ENCODE assay signal across 8 cellular contexts in the genomic region with DNA sequence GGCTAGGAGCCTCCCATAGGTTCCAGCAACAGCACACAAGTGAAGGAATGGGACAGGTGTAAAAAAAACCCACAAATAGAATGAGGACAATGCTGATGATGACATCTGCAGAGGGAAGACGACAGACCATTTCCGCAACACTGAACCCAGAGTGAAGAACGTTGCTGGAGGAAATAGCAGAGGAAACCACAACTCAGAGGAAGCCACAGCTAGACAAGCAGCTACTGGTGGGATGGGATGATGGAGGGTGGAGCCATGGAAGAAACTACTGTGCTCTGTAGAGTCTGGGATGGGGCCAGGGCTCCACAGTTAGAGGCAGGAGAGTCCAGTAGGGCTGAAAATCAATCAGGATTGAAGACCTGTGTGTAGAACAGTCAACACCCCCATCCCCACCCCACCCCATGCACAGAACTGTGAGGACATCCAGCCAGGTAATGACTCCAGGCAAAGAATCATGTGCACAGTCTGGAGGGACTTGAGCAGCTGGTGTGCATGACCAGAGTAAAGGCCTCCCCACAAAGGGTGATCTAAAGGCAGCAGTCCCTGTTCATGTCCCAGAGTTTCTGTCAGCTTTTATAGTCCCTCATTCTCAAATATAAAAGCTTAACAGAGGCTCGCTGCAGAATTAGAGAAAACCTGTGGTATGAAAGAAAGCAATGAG.
DNase-seq lines count a peak whose midpoint lies in the region; ATAC-seq, FAIRE-seq and TF ChIP-seq lines count a peak whose summit lies in the region.

No MANE protein-coding gene starts in this region.

- H3K36me3 ChIP-seq in WERI-Rb-1 (no peaks in the 10 kb centered on the region), ovary (no peaks in the 10 kb centered on the region)

- no peak overlapping the region for H3K4me3 ChIP-seq in WERI-Rb-1 (ENCODE audit: low read depth, low read length)
- no peak overlapping the region for H3K4me3 ChIP-seq in ovary

- TF ChIP-seq POLR2A in ovary (IDR thresholded peaks at IDR 0.05): no peak

- WGBS in ovary, 3 donors: 69 to 75% (median 71%) methylated on average over 4 of the region's 4 CpGs

- intact Hi-C loops in posterior vena cava (cut with DNase I): no loop called here
- intact Hi-C loops in left ventricle myocardium superior (cut with micrococcal nuclease): no loop called here
- intact Hi-C loops in ovary (cut with DNase I): no loop called here

- H3K9me3 ChIP-seq in WERI-Rb-1 (ENCODE audit: severe bottlenecking) (no peaks in the 10 kb centered on the region), ovary (no peaks in the 10 kb centered on the region)

- peak; percentile 61 for FAIRE-seq in GM18507 (lab: Jason Lieb, UNC)

- no peaks in the 10 kb centered on the region for H3K4me1 ChIP-seq in ovary (ENCODE audit: insufficient read depth)

- no peak for ATAC-seq in left ventricle myocardium superior

- no peak overlapping the region for H3K27ac ChIP-seq in WERI-Rb-1
- H3K27ac ChIP-seq in ovary: no peak overlapping the region

- DNase-seq in GM18507 (ENCODE audit: extremely low spot score, insufficient read length, low read depth) (peak; percentile 22), RPMI8226 (peak; percentile 12), posterior vena cava (ENCODE audit: low spot score) (peak; percentile 4), WERI-Rb-1 (no peak), NCI-H2227 treated with DMSO at 0.1 percent for 48 hours (lab: John Stamatoyannopoulos, UW) (no peak), left ventricle myocardium superior (no peak), ovary (no peak)
- peak; percentile 13 for DNase-seq in activated T-helper 9 cell treated with anti-CD3 and anti-CD28 coated beads, Interleukin-2, amount 50 U/mL, for 16 hours (ENCODE audit: low read depth)

- no peak for TF ChIP-seq EP300 in ovary (IDR thresholded peaks at IDR 0.05)

- H3K27me3 ChIP-seq in WERI-Rb-1 (ENCODE audit: insufficient read depth, low read depth, severe bottlenecking) (no peaks in the 10 kb centered on the region), ovary (no peaks in the 10 kb centered on the region)

- no peak for TF ChIP-seq CTCF in WERI-Rb-1 (IDR thresholded peaks at IDR 0.05; ENCODE audit: low read depth, low read length)
- no peak for TF ChIP-seq CTCF in ovary (IDR thresholded peaks at IDR 0.05)

Comparison
In these comparisons a context has a peak if more than half of its experiments do, and no peak if none do; other contexts are left out.
1. DNase-seq: peak in GM18507 (single experiment), RPMI8226 (single experiment), activated T-helper 9 cell treated with anti-CD3 and anti-CD28 coated beads, Interleukin-2, amount 50 U/mL, for 16 hours (single experiment) and posterior vena cava (single experiment); none in WERI-Rb-1 (single experiment), NCI-H2227 treated with DMSO at 0.1 percent for 48 hours (single experiment), left ventricle myocardium superior (single experiment) and ovary (0 of 5).